8 cellular contexts compared by ENCODE assay signal in the genomic region with DNA sequence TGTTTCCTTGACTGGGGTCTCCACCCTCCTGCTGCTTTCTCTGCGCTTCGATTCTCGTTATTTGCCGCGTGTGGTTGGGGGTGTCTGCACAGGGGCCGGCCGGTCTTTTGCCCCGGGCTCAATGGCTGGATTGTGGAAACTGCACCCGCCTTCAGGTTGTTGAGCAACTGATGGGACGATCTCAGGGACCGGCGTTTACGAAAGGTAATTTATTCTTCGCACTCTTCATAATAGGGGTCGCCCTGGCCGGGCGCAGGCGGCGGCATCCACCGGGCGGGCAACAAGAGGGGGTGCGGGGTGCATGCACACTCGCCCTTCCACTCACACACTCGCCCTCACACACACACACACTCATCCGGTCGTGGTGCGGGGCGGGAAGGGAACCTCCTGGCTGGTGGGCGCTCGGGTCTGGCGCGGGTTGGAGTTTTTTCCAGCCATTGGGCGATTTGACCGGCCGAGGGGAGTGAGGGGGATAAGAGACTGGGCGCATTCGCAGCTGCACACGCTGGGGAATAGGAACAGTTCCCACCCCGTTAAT. TPM values are rescaled to one million over a fixed set of nuclear protein-coding genes. Genes with fewer than 3 reads are reported as not detected.
A peak's percentile ranks its signal among the peaks of the same experiment; 100 is the strongest.
DNase-seq lines count a peak whose midpoint lies in the region; ATAC-seq and TF ChIP-seq lines count a peak whose summit lies in the region.

No MANE protein-coding gene starts in this region.

- peak overlapping the region; percentile 39 for H4K91ac ChIP-seq in trophoblast cell (ENCODE audit: low read depth, low read length)

- no peaks in the 10 kb centered on the region for H3K36me3 Mint-ChIP-seq in glutamatergic neuron (ENCODE audit: unreplicated experiment)
- no peaks in the 10 kb centered on the region for H3K36me3 Mint-ChIP-seq in stimulated activated memory B cell treated with anti-CD40 and anti-IgM and Interleukin-4, amounts not matched to agents 10 μg/mL and 1 μg/mL and 100 μg/mL, for 72 hours

- peak overlapping the region; percentile 81 for H3K4me3 ChIP-seq in trophoblast cell (ENCODE audit: low read depth, low read length)

- H2BK5ac ChIP-seq in trophoblast cell (ENCODE audit: low read depth, low read length, poor library complexity): peak overlapping the region; percentile 64

- H3K27ac ChIP-seq in trophoblast cell (ENCODE audit: low read depth, low read length): peak overlapping the region; percentile 62

- peak overlapping the region; percentile 86 for H3K4me2 ChIP-seq in trophoblast cell (ENCODE audit: low read length)

- WGBS in trophoblast cell (ENCODE audit: extremely low coverage, insufficient coverage, insufficient read length): no CpG with 5 or more reads among the region's 39 CpGs

- peaks cover 17% of the 10 kb centered on the region for H3K4me1 ChIP-seq in ES-I3 (ENCODE audit: insufficient read depth, low read length)
- H3K4me1 ChIP-seq in trophoblast cell (ENCODE audit: control insufficient read depth in 1 of 2, insufficient read depth in 2 of 2, low read length in 2 of 2): peaks cover 5 to 13% of the 10 kb centered on the region in 2 experiments

- peak overlapping the region; percentile 97 for H3K4me3 Mint-ChIP-seq in glutamatergic neuron (ENCODE audit: unreplicated experiment)
- H3K4me3 Mint-ChIP-seq in stimulated activated memory B cell treated with anti-CD40 and anti-IgM and Interleukin-4, amounts not matched to agents 10 μg/mL and 1 μg/mL and 100 μg/mL, for 72 hours: no peak overlapping the region

- H2BK120ac ChIP-seq in trophoblast cell (ENCODE audit: insufficient read depth, low read length, poor library complexity): no peak overlapping the region

- H3K36me3 ChIP-seq in ES-I3 (ENCODE audit: insufficient read depth, low read length) (no peaks in the 10 kb centered on the region), trophoblast cell (ENCODE audit: control insufficient read depth in 1 of 2, insufficient read depth in 2 of 2, low read length in 2 of 2) (peaks cover 0 to 2% of the 10 kb centered on the region in 2 experiments)

- peak overlapping the region; percentile 23 for H4K12ac ChIP-seq in trophoblast cell (ENCODE audit: low read depth, low read length)

- ATAC-seq in stimulated activated memory B cell treated with anti-CD40 and anti-IgM and Interleukin-4, amounts not matched to agents 10 μg/mL and 1 μg/mL and 100 μg/mL, for 72 hours: no peak

- H3K9ac ChIP-seq in ES-I3 (ENCODE audit: low read depth, low read length) (peak overlapping the region; percentile 79), trophoblast cell (ENCODE audit: low read length) (peak overlapping the region; percentile 36)

- H3K9me3 ChIP-seq in ES-I3 (ENCODE audit: control insufficient read depth, insufficient read depth, low read length): no peaks in the 10 kb centered on the region
- H3K9me3 ChIP-seq in trophoblast cell (ENCODE audit: insufficient read depth, low read depth, low read length): peaks cover 4% of the 10 kb centered on the region

- peaks cover 22% of the 10 kb centered on the region for H3K79me2 ChIP-seq in trophoblast cell (ENCODE audit: control insufficient read depth, insufficient read depth, low read length, poor library complexity)

- H3K18ac ChIP-seq in trophoblast cell (ENCODE audit: low read length): peak overlapping the region; percentile 25

- no peak overlapping the region for H2BK12ac ChIP-seq in trophoblast cell (ENCODE audit: low read length)

- DNase-seq in SK-N-DZ (ENCODE audit: low spot score) (peak; percentile 53), glutamatergic neuron (peak; percentile 38), trophoblast cell (peak in 1 of 2 donors; percentile 18), COLO829 (ENCODE audit: low spot score) (no peak), NCI-H1436 (lab: John Stamatoyannopoulos, UW) (no peak), hippocampal formation (lab: John Stamatoyannopoulos, UW) (no peak)

- peak overlapping the region; percentile 25 for H4K8ac ChIP-seq in trophoblast cell (ENCODE audit: low read depth, low read length)

- peaks cover 12% of the 10 kb centered on the region for H3K27me3 ChIP-seq in trophoblast cell (ENCODE audit: insufficient read depth, low read length)

- peak overlapping the region; percentile 74 for H3K4ac ChIP-seq in trophoblast cell (ENCODE audit: low read depth, low read length)

- peak overlapping the region; percentile 99 for H3K27ac Mint-ChIP-seq in glutamatergic neuron (ENCODE audit: unreplicated experiment)
- H3K27ac Mint-ChIP-seq in stimulated activated memory B cell treated with anti-CD40 and anti-IgM and Interleukin-4, amounts not matched to agents 10 μg/mL and 1 μg/mL and 100 μg/mL, for 72 hours: no peak overlapping the region

- H3K14ac ChIP-seq in trophoblast cell (ENCODE audit: low read length): peak overlapping the region; percentile 82

- H3K23ac ChIP-seq in trophoblast cell (ENCODE audit: low read length): no peak overlapping the region

- peaks cover 37% of the 10 kb centered on the region for H3K4me1 Mint-ChIP-seq in glutamatergic neuron (ENCODE audit: low read depth, unreplicated experiment)
- H3K4me1 Mint-ChIP-seq in stimulated activated memory B cell treated with anti-CD40 and anti-IgM and Interleukin-4, amounts not matched to agents 10 μg/mL and 1 μg/mL and 100 μg/mL, for 72 hours: no peaks in the 10 kb centered on the region

- no peak for TF ChIP-seq CTCF in glutamatergic neuron (IDR thresholded peaks at IDR 0.05; ENCODE audit: partially characterized antibody, unreplicated experiment)

- peaks cover 28% of the 10 kb centered on the region for H3K9me3 Mint-ChIP-seq in glutamatergic neuron (ENCODE audit: unreplicated experiment)
- no peaks in the 10 kb centered on the region for H3K9me3 Mint-ChIP-seq in stimulated activated memory B cell treated with anti-CD40 and anti-IgM and Interleukin-4, amounts not matched to agents 10 μg/mL and 1 μg/mL and 100 μg/mL, for 72 hours

- peak overlapping the region; percentile 77 for H2AFZ ChIP-seq in trophoblast cell (ENCODE audit: insufficient read depth, low read length, poor library complexity)

- H3K79me1 ChIP-seq in trophoblast cell (ENCODE audit: low read length): peaks cover 22% of the 10 kb centered on the region

- peaks cover 33% of the 10 kb centered on the region for H3K27me3 Mint-ChIP-seq in glutamatergic neuron (ENCODE audit: unreplicated experiment)
- peaks cover 52% of the 10 kb centered on the region for H3K27me3 Mint-ChIP-seq in stimulated activated memory B cell treated with anti-CD40 and anti-IgM and Interleukin-4, amounts not matched to agents 10 μg/mL and 1 μg/mL and 100 μg/mL, for 72 hours

- H2AK5ac ChIP-seq in trophoblast cell (ENCODE audit: low read length): no peak overlapping the region

RNA-seq across cellular contexts. Expression of gene ADGRL3, which starts 1.5 kb away (rescaled TPM):
- 13.5 and 17.9 TPM in 2 replicates for polyA plus RNA-seq in SK-N-DZ (2014; cell fraction: cytosol; rRNA removed)
- polyA plus RNA-seq in SK-N-DZ (2014; cell fraction: nucleus; rRNA removed): 6.2 and 6.4 TPM in 2 replicates
- 193 TPM for total RNA-seq in glutamatergic neuron (ENCODE audit: unreplicated experiment)
- polyA plus RNA-seq in trophoblast cell (2013): 73.5 and 79.0 TPM in 2 replicates

Comparison
In these comparisons a context has a peak if more than half of its experiments do, and no peak if none do; other contexts are left out.
1. DNase-seq: peak in SK-N-DZ (single experiment) and glutamatergic neuron (single experiment); none in COLO829 (single experiment), NCI-H1436 (single experiment) and hippocampal formation (0 of 2).